In the genomic region with DNA sequence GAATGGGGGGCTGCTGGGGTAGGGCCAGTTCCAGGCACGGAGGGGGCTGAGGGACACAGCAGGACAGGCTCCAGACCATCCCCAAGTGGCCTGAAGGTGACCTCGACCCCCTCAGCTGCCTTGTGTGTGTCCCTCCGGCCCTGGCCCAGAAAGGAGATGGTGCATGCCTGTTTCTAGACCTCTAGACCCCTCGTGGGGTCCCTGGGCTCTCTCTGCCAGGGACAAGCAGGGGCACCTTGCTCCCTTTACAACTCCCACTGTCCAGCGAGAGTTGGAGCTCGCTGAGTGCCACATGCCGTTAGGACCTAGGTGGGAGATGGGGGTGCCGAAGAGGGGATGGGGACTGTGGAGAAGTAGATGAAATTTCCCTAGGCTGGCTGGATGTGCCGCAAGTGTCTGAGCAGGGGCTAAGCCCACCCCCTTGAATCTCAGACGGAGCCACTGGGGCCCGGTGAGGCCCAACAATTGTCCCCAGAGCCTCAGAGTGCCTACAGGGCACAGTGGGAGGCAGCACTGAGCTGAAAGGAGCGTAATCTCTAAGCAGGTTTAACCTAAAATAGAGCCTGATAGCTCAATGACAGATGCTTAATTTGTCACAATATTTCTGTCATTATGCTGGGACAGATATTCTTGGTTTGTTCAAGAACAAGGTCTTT, we compare ENCODE assay signal across 11 cellular contexts. TPM values are rescaled to one million over a fixed set of nuclear protein-coding genes. Genes with fewer than 3 reads are reported as not detected.
DNase-seq lines count a peak whose midpoint lies in the region; ATAC-seq and TF ChIP-seq lines count a peak whose summit lies in the region.
"Had no signal": no experiment of that assay in that cellular context is flagged by ENCODE, and none has a peak within 500 bp of the region (broad histone marks: within the 10 kb centered on the region; RNA-seq: fewer than 3 reads in every experiment).

No MANE protein-coding gene starts in this region.

- H3K9ac ChIP-seq in BLaER1: peak overlapping the region; percentile 78

- H3K27me3 Mint-ChIP-seq in WTC11 (ENCODE audit: low read depth) (peaks cover 5% of the 10 kb centered on the region), natural killer cell (ENCODE audit: low read depth in 2 of 2) (peaks cover 0 to 5% of the 10 kb centered on the region in 2 donors)

- peak overlapping the region; percentile 81 for H3K4me2 ChIP-seq in BLaER1

- peaks cover 100% of the 10 kb centered on the region for H3K4me1 ChIP-seq in BLaER1
- peaks cover 0 to 13% of the 10 kb centered on the region in 2 donors for H3K4me1 ChIP-seq in lung (ENCODE audit: control insufficient read depth in 2 of 2, insufficient read depth in 2 of 2, low read length in 2 of 2)

- CTCF ChIA-PET in WTC11 (lab: Charles Lee): interaction anchor here (0.6 to 2.3 kb wide), 15 partner anchors 9 to 728 kb away, joined by 3 to 13 read pairs (median 4); a partner anchor contains a TSS

- H3K4me3 ChIP-seq in BLaER1 (no peak overlapping the region), lung (no peak overlapping the region)
- H3K4me3 ChIP-seq: SK-N-MC had no signal

- H3K27ac Mint-ChIP-seq in WTC11 (no peak overlapping the region), natural killer cell (no peak overlapping the region)

- H3K36me3 Mint-ChIP-seq in WTC11 (no peaks in the 10 kb centered on the region), natural killer cell (no peaks in the 10 kb centered on the region)

- H3K4me3 Mint-ChIP-seq in WTC11 (no peak overlapping the region), natural killer cell (no peak overlapping the region)

- no peaks in the 10 kb centered on the region for H3K27me3 ChIP-seq in BLaER1
- H3K27me3 ChIP-seq in lung (ENCODE audit: control insufficient read depth, insufficient read depth): no peaks in the 10 kb centered on the region

- 89 to 94% methylated on average over 10 to 12 of the region's 12 CpGs for WGBS in lung, 2 donors

- TF ChIP-seq CTCF in GM12874 (IDR thresholded peaks at IDR 0.05; ENCODE audit: insufficient read depth, low read depth, low read length) (peak; percentile 50), WTC11 (IDR thresholded peaks at IDR 0.05) (no peak), lung (IDR thresholded peaks at IDR 0.05; ENCODE audit: control extremely low read depth, extremely low read depth) (no peak), natural killer cell (IDR thresholded peaks at IDR 0.05) (no peak)

- peak; percentile 18 for ATAC-seq in WTC11
- no peak for ATAC-seq in lung (ENCODE audit: insufficient read depth, low FRiP score)
- no peak for ATAC-seq in HG03139 (IDR thresholded peaks at IDR 0.05; ENCODE audit: unreplicated experiment)
- no peak for ATAC-seq in natural killer cell

- intact Hi-C loops in natural killer cell (cut with micrococcal nuclease): no loop called here

- no peaks in the 10 kb centered on the region for H3K36me3 ChIP-seq in BLaER1
- no peaks in the 10 kb centered on the region for H3K36me3 ChIP-seq in lung (ENCODE audit: control insufficient read depth in 2 of 2, insufficient read depth in 2 of 2, low read length in 2 of 2)

- H3K4me1 Mint-ChIP-seq in WTC11: peaks cover 51% of the 10 kb centered on the region
- peaks cover 0 to 22% of the 10 kb centered on the region in 2 donors for H3K4me1 Mint-ChIP-seq in natural killer cell

- no peak for DNase-seq in WTC11 (ENCODE audit: low spot score)
- peak; percentile 24 for DNase-seq in lung (ENCODE audit: low spot score)
- no peak for DNase-seq in NCI-H1417 treated with DMSO at 0.1 percent for 48 hours (lab: John Stamatoyannopoulos, UW)
- no peak for DNase-seq in natural killer cell
- no peak for DNase-seq in RKO (ENCODE audit: low spot score)
- DNase-seq: effector CD4-positive, alpha-beta T cell; NCI-H2029 treated with DMSO at 0.1 percent for 48 hours had no signal

- H4K20me1 ChIP-seq in BLaER1: no peaks in the 10 kb centered on the region

- H3K9me3 ChIP-seq in BLaER1: no peaks in the 10 kb centered on the region
- H3K9me3 ChIP-seq in lung (ENCODE audit: control insufficient read depth in 2 of 2, insufficient read depth in 1 of 2, low read length in 1 of 2): no peaks in the 10 kb centered on the region

- H3K27ac ChIP-seq in BLaER1 (peak overlapping the region; percentile 90), lung (ENCODE audit: low read depth in 1 of 2, low read length in 1 of 2) (no peak overlapping the region)
- H3K27ac ChIP-seq: SK-N-MC had no signal

- no peaks in the 10 kb centered on the region for H3K9me3 Mint-ChIP-seq in WTC11
- H3K9me3 Mint-ChIP-seq in natural killer cell: no peaks in the 10 kb centered on the region

- POLR2A ChIA-PET in WTC11 (lab: Charles Lee): interaction anchor here (1.2 kb wide), 1 partner anchor 138 kb away, joined by 3 read pairs; no protein-coding TSS in a partner anchor

TF ChIP-seq in WTC11, 78 proteins besides CTCF, POLR2A, EP300 and RAD21:
- TF ChIP-seq SMAD4 (CRISPR knock-in tag; IDR thresholded peaks at IDR 0.05) (no peak), NFATC4 (CRISPR knock-in tag; IDR thresholded peaks at IDR 0.05) (no peak), RORB (CRISPR knock-in tag; IDR thresholded peaks at IDR 0.05) (no peak), ZNF232 (CRISPR knock-in tag; IDR thresholded peaks at IDR 0.05) (no peak), TEAD4 (CRISPR knock-in tag; IDR thresholded peaks at IDR 0.05) (no peak)
- TF ChIP-seq, protein P1, sequence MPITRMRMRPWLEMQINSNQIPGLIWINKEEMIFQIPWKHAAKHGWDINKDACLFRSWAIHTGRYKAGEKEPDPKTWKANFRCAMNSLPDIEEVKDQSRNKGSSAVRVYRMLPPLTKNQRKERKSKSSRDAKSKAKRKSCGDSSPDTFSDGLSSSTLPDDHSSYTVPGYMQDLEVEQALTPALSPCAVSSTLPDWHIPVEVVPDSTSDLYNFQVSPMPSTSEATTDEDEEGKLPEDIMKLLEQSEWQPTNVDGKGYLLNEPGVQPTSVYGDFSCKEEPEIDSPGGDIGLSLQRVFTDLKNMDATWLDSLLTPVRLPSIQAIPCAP (CRISPR knock-in tag; IDR thresholded peaks at IDR 0.05): no peak
- TF ChIP-seq, protein P2, sequence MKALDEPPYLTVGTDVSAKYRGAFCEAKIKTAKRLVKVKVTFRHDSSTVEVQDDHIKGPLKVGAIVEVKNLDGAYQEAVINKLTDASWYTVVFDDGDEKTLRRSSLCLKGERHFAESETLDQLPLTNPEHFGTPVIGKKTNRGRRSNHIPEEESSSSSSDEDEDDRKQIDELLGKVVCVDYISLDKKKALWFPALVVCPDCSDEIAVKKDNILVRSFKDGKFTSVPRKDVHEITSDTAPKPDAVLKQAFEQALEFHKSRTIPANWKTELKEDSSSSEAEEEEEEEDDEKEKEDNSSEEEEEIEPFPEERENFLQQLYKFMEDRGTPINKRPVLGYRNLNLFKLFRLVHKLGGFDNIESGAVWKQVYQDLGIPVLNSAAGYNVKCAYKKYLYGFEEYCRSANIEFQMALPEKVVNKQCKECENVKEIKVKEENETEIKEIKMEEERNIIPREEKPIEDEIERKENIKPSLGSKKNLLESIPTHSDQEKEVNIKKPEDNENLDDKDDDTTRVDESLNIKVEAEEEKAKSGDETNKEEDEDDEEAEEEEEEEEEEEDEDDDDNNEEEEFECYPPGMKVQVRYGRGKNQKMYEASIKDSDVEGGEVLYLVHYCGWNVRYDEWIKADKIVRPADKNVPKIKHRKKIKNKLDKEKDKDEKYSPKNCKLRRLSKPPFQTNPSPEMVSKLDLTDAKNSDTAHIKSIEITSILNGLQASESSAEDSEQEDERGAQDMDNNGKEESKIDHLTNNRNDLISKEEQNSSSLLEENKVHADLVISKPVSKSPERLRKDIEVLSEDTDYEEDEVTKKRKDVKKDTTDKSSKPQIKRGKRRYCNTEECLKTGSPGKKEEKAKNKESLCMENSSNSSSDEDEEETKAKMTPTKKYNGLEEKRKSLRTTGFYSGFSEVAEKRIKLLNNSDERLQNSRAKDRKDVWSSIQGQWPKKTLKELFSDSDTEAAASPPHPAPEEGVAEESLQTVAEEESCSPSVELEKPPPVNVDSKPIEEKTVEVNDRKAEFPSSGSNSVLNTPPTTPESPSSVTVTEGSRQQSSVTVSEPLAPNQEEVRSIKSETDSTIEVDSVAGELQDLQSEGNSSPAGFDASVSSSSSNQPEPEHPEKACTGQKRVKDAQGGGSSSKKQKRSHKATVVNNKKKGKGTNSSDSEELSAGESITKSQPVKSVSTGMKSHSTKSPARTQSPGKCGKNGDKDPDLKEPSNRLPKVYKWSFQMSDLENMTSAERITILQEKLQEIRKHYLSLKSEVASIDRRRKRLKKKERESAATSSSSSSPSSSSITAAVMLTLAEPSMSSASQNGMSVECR (CRISPR knock-in tag; IDR thresholded peaks at IDR 0.05; ENCODE audit: borderline replicate concordance): no peak
TF ChIP-seq in WTC11: peak in this region for 0.

RNA-seq across cellular contexts. Expression of a gene that starts 23.7 kb away (rescaled TPM):
- total RNA-seq in WTC11 (2021) (36.9 to 38.1 TPM (median 37.2 TPM) in 3 replicates), lung (100 to 1,000 TPM in 1 of 2 donors, 10 to 100 TPM in 1; 38.3 to 157 TPM), natural killer cell (100 to 1,000 TPM; 277 to 328 (median 300) TPM)
- polyA plus RNA-seq in lung: 10 to 100 TPM; 47.1 to 63.2 TPM
